ENCODE assay signal across 18 cellular contexts in the genomic region with DNA sequence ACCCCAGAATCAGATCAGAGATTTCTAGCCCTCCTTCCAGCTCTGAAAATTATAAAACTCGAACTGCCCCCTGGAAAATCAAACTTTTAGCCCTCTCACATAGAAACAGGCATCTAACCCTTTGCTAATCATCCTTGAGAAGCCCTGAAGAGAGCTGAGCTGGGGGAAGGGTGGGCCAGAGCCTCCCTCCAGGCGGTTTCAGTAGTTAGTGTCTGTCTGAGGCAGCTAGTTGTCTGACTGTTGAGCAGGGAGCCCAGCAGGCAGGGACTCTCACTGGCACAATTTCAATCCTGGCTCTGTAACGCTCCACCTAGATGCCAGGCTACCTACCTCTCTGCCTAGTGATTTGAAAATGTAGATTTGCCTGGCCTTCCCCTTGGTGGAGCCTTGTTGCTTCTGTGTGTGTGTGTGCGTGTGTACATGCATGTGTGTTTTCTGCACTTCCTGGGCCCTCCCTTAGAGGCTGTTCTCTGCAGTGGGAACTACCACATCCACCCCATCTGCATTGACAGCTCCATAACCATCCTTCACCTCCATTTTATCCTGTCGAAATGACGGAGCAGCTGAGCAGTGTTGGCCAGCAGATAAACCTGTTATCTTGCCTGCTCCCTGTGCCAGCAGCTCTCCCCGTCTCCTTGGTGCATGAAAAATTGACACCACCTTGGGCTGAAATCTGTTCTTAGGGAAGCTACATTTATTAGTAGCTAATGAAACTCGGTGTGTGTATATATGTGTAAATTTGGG.
DNase-seq lines count a peak whose midpoint lies in the region; ATAC-seq and TF ChIP-seq lines count a peak whose summit lies in the region.
"Had no signal": no experiment of that assay in that cellular context is flagged by ENCODE, and none has a peak within 500 bp of the region (broad histone marks: within the 10 kb centered on the region; RNA-seq: fewer than 3 reads in every experiment).

No MANE protein-coding gene starts in this region.

- no peaks in the 10 kb centered on the region for H4K20me1 ChIP-seq in PC-3 (ENCODE audit: low read length)

- no peak overlapping the region for H3K9ac ChIP-seq in colonic mucosa (ENCODE audit: low read depth in 2 of 2, low read length in 2 of 2)
- H3K9ac ChIP-seq in PC-3 (ENCODE audit: low read length) = no peak overlapping the region

- H3K4me1 ChIP-seq in colonic mucosa (no peaks in the 10 kb centered on the region), PC-3 (ENCODE audit: insufficient read depth, low read length) (no peaks in the 10 kb centered on the region)

- DNase-seq in left cardiac atrium = no peak
- no peak for DNase-seq in cardiac septum (ENCODE audit: low spot score)
- DNase-seq in WTC11 (ENCODE audit: low spot score) = no peak
- DNase-seq in erythroblast (lab: John Stamatoyannopoulos, UW) = peak; percentile 57 to 78
- no peak for DNase-seq in colonic mucosa
- no peak for DNase-seq in NCI-H1105 treated with DMSO at 0.1 percent for 48 hours (lab: John Stamatoyannopoulos, UW)
- DNase-seq in PC-3 = no peak
- DNase-seq: AML-193, DMS79, H7, NCI-H1417 treated with DMSO at 0.1 percent for 48 hours, NCI-H1930, NCI-H2171, NCI-H446 treated with DMSO at 0.1 percent for 48 hours, OCI-M1, SIG-M5 had no signal

- no peak overlapping the region for H3K4me2 ChIP-seq in PC-3 (ENCODE audit: low read length)

- peaks cover 5% of the 10 kb centered on the region for H3K4me1 Mint-ChIP-seq in WTC11
- H3K4me1 Mint-ChIP-seq: CD14-positive monocyte had no signal

- no peaks in the 10 kb centered on the region for H3K79me2 ChIP-seq in PC-3 (ENCODE audit: low read length)

- no peaks in the 10 kb centered on the region for H3K36me3 ChIP-seq in colonic mucosa
- H3K36me3 ChIP-seq in PC-3 (ENCODE audit: low read depth, low read length) = no peaks in the 10 kb centered on the region

- H3K27me3 Mint-ChIP-seq in WTC11 (ENCODE audit: low read depth) = no peaks in the 10 kb centered on the region

- H3K4me3 ChIP-seq in colonic mucosa = no peak overlapping the region
- H3K4me3 ChIP-seq in PC-3 (ENCODE audit: low read length) = no peak overlapping the region

- no peak overlapping the region for H2AFZ ChIP-seq in PC-3 (ENCODE audit: low read length)

- BruUV-seq in PC-3 (replicated peaks; lab: Mats Ljungman, UMichigan) = no TSS peak

- H3K27ac Mint-ChIP-seq in WTC11 = no peak overlapping the region
- H3K27ac Mint-ChIP-seq: CD14-positive monocyte had no signal

- H3K9me3 Mint-ChIP-seq in WTC11 = no peaks in the 10 kb centered on the region
- H3K9me3 Mint-ChIP-seq: CD14-positive monocyte had no signal

- TF ChIP-seq POLR2A in erythroblast (IDR thresholded peaks at IDR 0.05; ENCODE audit: low read length) = no peak

- TF ChIP-seq CTCF in WTC11 (IDR thresholded peaks at IDR 0.05) (no peak), colonic mucosa (IDR thresholded peaks at IDR 0.05) (no peak), PC-3 (conservative IDR thresholded peaks at IDR 0.05; ENCODE audit: low read depth, low read length) (no peak)

- H3K4me3 Mint-ChIP-seq in WTC11 = no peak overlapping the region
- H3K4me3 Mint-ChIP-seq: CD14-positive monocyte had no signal

- intact Hi-C loops in left cardiac atrium (cut with DNase I) = no loop called here
- intact Hi-C loops in cardiac septum (cut with DNase I) = no loop called here
- intact Hi-C loops in colonic mucosa (cut with DNase I) = no loop called here
- intact Hi-C loops in PC-3 (cut with micrococcal nuclease) = no loop called here

- H3K9me2 ChIP-seq in PC-3 (replicated peaks; ENCODE audit: low read length) = no peaks in the 10 kb centered on the region

- no peaks in the 10 kb centered on the region for H3K27me3 ChIP-seq in colonic mucosa
- no peaks in the 10 kb centered on the region for H3K27me3 ChIP-seq in PC-3 (ENCODE audit: low read length)

- ATAC-seq in left cardiac atrium (peak; percentile 30 to 79), WTC11 (peak; percentile 20; the same call in 1 of the 2 replicates), PC-3 (no peak)
- ATAC-seq: SK-N-SH treated with all-trans-retinoic acid at 6 μM for 48 hours had no signal

- no peaks in the 10 kb centered on the region for H3F3A ChIP-seq in PC-3 (ENCODE audit: low read length, unreplicated experiment)

- H3K36me3 Mint-ChIP-seq in WTC11 = no peaks in the 10 kb centered on the region

- H3K9me3 ChIP-seq in colonic mucosa (no peaks in the 10 kb centered on the region), PC-3 (ENCODE audit: low read length) (no peaks in the 10 kb centered on the region)

- POLR2A ChIA-PET in WTC11 (lab: Charles Lee) (no interaction called here), PC-3 (lab: Charles Lee; ENCODE audit: unreplicated experiment) (no interaction called here)

- no peak overlapping the region for H3K27ac ChIP-seq in colonic mucosa
- no peak overlapping the region for H3K27ac ChIP-seq in PC-3 (ENCODE audit: low read length)

- CTCF ChIA-PET in WTC11 (lab: Charles Lee) (interaction anchor here (2.3 kb wide), 1 partner anchor 269 kb away, joined by 7 read pairs; no protein-coding TSS in a partner anchor), PC-3 (lab: Charles Lee) (no interaction called here)

TF ChIP-seq in WTC11, 78 proteins besides CTCF, POLR2A, EP300 and RAD21:
- TF ChIP-seq ETV6 (CRISPR knock-in tag; IDR thresholded peaks at IDR 0.05) (no peak), USF2 (CRISPR knock-in tag; IDR thresholded peaks at IDR 0.05) (no peak), GTF2I (CRISPR knock-in tag; conservative IDR thresholded peaks at IDR 0.05) (no peak), TCF7 (CRISPR knock-in tag; IDR thresholded peaks at IDR 0.05; ENCODE audit: low read depth) (no peak), NR1H2 (CRISPR knock-in tag; IDR thresholded peaks at IDR 0.05) (no peak), ATF6 (CRISPR knock-in tag; IDR thresholded peaks at IDR 0.05) (no peak), NR2C2 (CRISPR knock-in tag; IDR thresholded peaks at IDR 0.05) (no peak), SMAD4 (CRISPR knock-in tag; IDR thresholded peaks at IDR 0.05) (no peak), ATF2 (CRISPR knock-in tag; IDR thresholded peaks at IDR 0.05; ENCODE audit: borderline replicate concordance, low read depth) (no peak)
- TF ChIP-seq, protein P1, sequence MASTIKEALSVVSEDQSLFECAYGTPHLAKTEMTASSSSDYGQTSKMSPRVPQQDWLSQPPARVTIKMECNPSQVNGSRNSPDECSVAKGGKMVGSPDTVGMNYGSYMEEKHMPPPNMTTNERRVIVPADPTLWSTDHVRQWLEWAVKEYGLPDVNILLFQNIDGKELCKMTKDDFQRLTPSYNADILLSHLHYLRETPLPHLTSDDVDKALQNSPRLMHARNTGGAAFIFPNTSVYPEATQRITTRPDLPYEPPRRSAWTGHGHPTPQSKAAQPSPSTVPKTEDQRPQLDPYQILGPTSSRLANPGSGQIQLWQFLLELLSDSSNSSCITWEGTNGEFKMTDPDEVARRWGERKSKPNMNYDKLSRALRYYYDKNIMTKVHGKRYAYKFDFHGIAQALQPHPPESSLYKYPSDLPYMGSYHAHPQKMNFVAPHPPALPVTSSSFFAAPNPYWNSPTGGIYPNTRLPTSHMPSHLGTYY (CRISPR knock-in tag; IDR thresholded peaks at IDR 0.05) = no peak
TF ChIP-seq in WTC11: peak in this region for 0.

Comparison
In these comparisons a context has a peak if more than half of its experiments do, and no peak if none do; other contexts are left out.
1. DNase-seq: peak in erythroblast (2 of 2); none in left cardiac atrium (single experiment), cardiac septum (single experiment), WTC11 (single experiment), colonic mucosa (single experiment), NCI-H1105 treated with DMSO at 0.1 percent for 48 hours (single experiment) and PC-3 (single experiment).